In the genomic region with DNA sequence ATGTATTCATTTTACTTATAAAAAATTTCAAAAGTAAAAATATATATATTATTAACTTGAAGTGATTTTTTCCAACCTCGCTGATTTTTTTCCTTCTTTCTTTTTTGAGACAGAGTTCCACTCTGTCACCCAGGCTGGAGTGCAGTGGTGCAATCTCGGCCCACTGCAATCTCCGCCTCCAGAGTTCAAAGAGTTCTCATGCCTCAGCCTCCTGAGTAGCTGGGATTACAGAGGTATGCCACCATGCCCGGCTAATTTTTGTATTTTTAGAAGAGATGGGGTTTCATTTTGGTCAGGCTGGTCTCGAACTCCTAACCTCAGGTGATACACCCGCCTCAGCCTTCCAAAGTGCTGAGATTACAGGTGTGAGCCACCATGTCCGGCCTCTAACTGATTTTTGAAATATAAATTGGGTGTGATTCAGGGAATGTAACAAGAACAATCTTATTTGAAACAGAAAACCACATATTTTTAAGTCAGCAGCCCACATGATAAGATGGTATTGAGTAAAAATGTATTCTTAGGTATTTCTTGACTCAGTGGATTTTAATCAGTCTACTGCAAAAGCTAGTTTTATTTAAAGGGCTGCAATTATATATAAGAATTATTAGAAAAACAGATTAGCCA, we compare ENCODE assay signal across 34 cellular contexts. TPM values are rescaled to one million over a fixed set of nuclear protein-coding genes. Genes with fewer than 3 reads are reported as not detected.
"Had no signal": no experiment of that assay in that cellular context is flagged by ENCODE, and none has a peak within 500 bp of the region (broad histone marks: within the 10 kb centered on the region; RNA-seq: fewer than 3 reads in every experiment).

No MANE protein-coding gene starts in this region.

- H3K27ac Mint-ChIP-seq: activated CD4-positive, alpha-beta memory T cell treated with anti-CD3 and anti-CD28 coated beads for 36 hours; activated CD4-positive, alpha-beta T cell treated with anti-CD3 and anti-CD28 coated beads, Interleukin-2, amount 10 ng/mL, durations not matched to agents 24 days and 14 days; activated naive CD4-positive, alpha-beta T cell treated with anti-CD3 and anti-CD28 coated beads, Interleukin-2, amount 10 ng/mL, durations not matched to agents 7 days and 5 days; activated naive CD8-positive, alpha-beta T cell treated with anti-CD3 and anti-CD28 coated beads, Interleukin-2, amount 10 ng/mL, durations not matched to agents 7 days and 5 days; activated T-helper 1 cell treated with anti-CD3 and anti-CD28 coated beads, Interleukin-12 subunit alpha, Interleukin-12 subunit beta, Interleukin-2, Interleukin-4 antibody, amounts not matched to agents 30 ng/mL and 10 ng/mL and 1 ng/mL, durations not matched to agents 14 hours and 24 hours and 36 hours; natural killer cell; neural progenitor cell; stimulated activated effector memory CD8-positive, alpha-beta T cell treated with anti-CD3 and anti-CD28 coated beads, Interleukin-12 subunit alpha, Interleukin-12 subunit beta, amount 100 ng/mL, for 72 hours; stimulated activated naive CD8-positive, alpha-beta T cell treated with anti-CD3 and anti-CD28 coated beads, Interleukin-15, amount 100 ng/mL, for 72 hours; T-helper 1 cell treated with Interleukin-12 subunit alpha and Interleukin-12 subunit beta and Interleukin-4 antibody, amounts not matched to agents 30 μg/mL and 1 μg/mL, for 36 hours had no signal

- H3K9me3 Mint-ChIP-seq: activated CD4-positive, alpha-beta memory T cell treated with anti-CD3 and anti-CD28 coated beads for 36 hours; activated CD4-positive, alpha-beta T cell treated with anti-CD3 and anti-CD28 coated beads, Interleukin-2, amount 10 ng/mL, durations not matched to agents 24 days and 14 days; activated naive CD4-positive, alpha-beta T cell treated with anti-CD3 and anti-CD28 coated beads, Interleukin-2, amount 10 ng/mL, durations not matched to agents 7 days and 5 days; activated naive CD8-positive, alpha-beta T cell treated with anti-CD3 and anti-CD28 coated beads, Interleukin-2, amount 10 ng/mL, durations not matched to agents 7 days and 5 days; activated T-helper 1 cell treated with anti-CD3 and anti-CD28 coated beads, Interleukin-12 subunit alpha, Interleukin-12 subunit beta, Interleukin-2, Interleukin-4 antibody, amounts not matched to agents 30 ng/mL and 10 ng/mL and 1 ng/mL, durations not matched to agents 14 hours and 24 hours and 36 hours; central memory CD8-positive, alpha-beta T cell; natural killer cell; neural progenitor cell; stimulated activated effector memory CD8-positive, alpha-beta T cell treated with anti-CD3 and anti-CD28 coated beads, Interleukin-12 subunit alpha, Interleukin-12 subunit beta, amount 100 ng/mL, for 72 hours; stimulated activated naive CD8-positive, alpha-beta T cell treated with anti-CD3 and anti-CD28 coated beads, Interleukin-15, amount 100 ng/mL, for 72 hours; T-helper 1 cell treated with Interleukin-12 subunit alpha and Interleukin-12 subunit beta and Interleukin-4 antibody, amounts not matched to agents 30 μg/mL and 1 μg/mL, for 36 hours had no signal

- H3K27me3 ChIP-seq: breast epithelium, esophagus muscularis mucosa, foreskin keratinocyte, heart right ventricle, neural progenitor cell, upper lobe of right lung had no signal

- H3K9me3 ChIP-seq: breast epithelium, esophagus muscularis mucosa, heart right ventricle, upper lobe of right lung had no signal

- H3K4me3 Mint-ChIP-seq: activated CD4-positive, alpha-beta memory T cell treated with anti-CD3 and anti-CD28 coated beads for 36 hours; activated CD4-positive, alpha-beta T cell treated with anti-CD3 and anti-CD28 coated beads, Interleukin-2, amount 10 ng/mL, durations not matched to agents 24 days and 14 days; activated naive CD4-positive, alpha-beta T cell treated with anti-CD3 and anti-CD28 coated beads, Interleukin-2, amount 10 ng/mL, durations not matched to agents 7 days and 5 days; activated naive CD8-positive, alpha-beta T cell treated with anti-CD3 and anti-CD28 coated beads, Interleukin-2, amount 10 ng/mL, durations not matched to agents 7 days and 5 days; activated T-helper 1 cell treated with anti-CD3 and anti-CD28 coated beads, Interleukin-12 subunit alpha, Interleukin-12 subunit beta, Interleukin-2, Interleukin-4 antibody, amounts not matched to agents 30 ng/mL and 10 ng/mL and 1 ng/mL, durations not matched to agents 14 hours and 24 hours and 36 hours; central memory CD8-positive, alpha-beta T cell; natural killer cell; neural progenitor cell; stimulated activated effector memory CD8-positive, alpha-beta T cell treated with anti-CD3 and anti-CD28 coated beads, Interleukin-12 subunit alpha, Interleukin-12 subunit beta, amount 100 ng/mL, for 72 hours; stimulated activated naive CD8-positive, alpha-beta T cell treated with anti-CD3 and anti-CD28 coated beads, Interleukin-15, amount 100 ng/mL, for 72 hours; T-helper 1 cell treated with Interleukin-12 subunit alpha and Interleukin-12 subunit beta and Interleukin-4 antibody, amounts not matched to agents 30 μg/mL and 1 μg/mL, for 36 hours had no signal

- H3K4me3 ChIP-seq: breast epithelium, esophagus muscularis mucosa, heart right ventricle, neural progenitor cell, upper lobe of right lung had no signal

- H3K36me3 ChIP-seq: breast epithelium, esophagus muscularis mucosa, heart right ventricle, neural progenitor cell, upper lobe of right lung had no signal

- H3K27ac ChIP-seq: breast epithelium, foreskin keratinocyte, neural progenitor cell, parathyroid adenoma, upper lobe of right lung had no signal

- H3K4me1 Mint-ChIP-seq: activated CD4-positive, alpha-beta T cell treated with anti-CD3 and anti-CD28 coated beads, Interleukin-2, amount 10 ng/mL, durations not matched to agents 24 days and 14 days; central memory CD8-positive, alpha-beta T cell; natural killer cell; stimulated activated effector memory CD8-positive, alpha-beta T cell treated with anti-CD3 and anti-CD28 coated beads, Interleukin-12 subunit alpha, Interleukin-12 subunit beta, amount 100 ng/mL, for 72 hours had no signal

- DNase-seq: activated CD4-positive, alpha-beta memory T cell treated with anti-CD3 and anti-CD28 coated beads for 36 hours; activated CD4-positive, alpha-beta T cell treated with anti-CD3 and anti-CD28 coated beads, Interleukin-2, amount 10 ng/mL, durations not matched to agents 24 days and 14 days; activated CD4-positive, CD25-positive, alpha-beta regulatory T cell treated with anti-CD3 and anti-CD28 coated beads, Interleukin-2, amount 50 U/mL, for 72 hours; activated CD8-positive, alpha-beta memory T cell treated with anti-CD3 and anti-CD28 coated beads, Interleukin-2, amount 50 U/mL, for 4 hours; activated gamma-delta T cell; activated naive CD4-positive, alpha-beta T cell treated with anti-CD3 and anti-CD28 coated beads, Interleukin-2, amount 10 ng/mL, durations not matched to agents 7 days and 5 days; activated naive CD8-positive, alpha-beta T cell treated with anti-CD3 and anti-CD28 coated beads, Interleukin-2, amount 10 ng/mL, durations not matched to agents 7 days and 5 days; activated T-cell treated with anti-CD3 and anti-CD28 coated beads, Interleukin-2, amount 50 U/mL, for 1 hour; amygdala; dermis blood vessel endothelial cell; effector CD4-positive, alpha-beta T cell; left cardiac atrium; left ventricle myocardium superior; natural killer cell; occipital lobe; right cardiac atrium; stimulated activated CD4-positive, alpha-beta T cell treated with anti-CD3 and anti-CD28 coated beads, Interleukin-4, amount 100 ng/mL, for 24 hours; stimulated activated naive CD8-positive, alpha-beta T cell treated with anti-CD3 and anti-CD28 coated beads, Interleukin-15, amount 100 ng/mL, for 72 hours; substantia nigra; SW 1271; T-helper 9 cell; upper lobe of right lung had no signal

- ATAC-seq: foreskin keratinocyte; natural killer cell; right cardiac atrium; stimulated activated effector memory CD8-positive, alpha-beta T cell treated with anti-CD3 and anti-CD28 coated beads, Interleukin-12 subunit alpha, Interleukin-12 subunit beta, amount 100 ng/mL, for 72 hours; stimulated activated naive CD8-positive, alpha-beta T cell treated with anti-CD3 and anti-CD28 coated beads, Interleukin-15, amount 100 ng/mL, for 72 hours; upper lobe of right lung had no signal

- H3K4me1 ChIP-seq: breast epithelium, foreskin keratinocyte, neural progenitor cell, parathyroid adenoma, upper lobe of right lung had no signal

- H3K36me3 Mint-ChIP-seq: activated CD4-positive, alpha-beta memory T cell treated with anti-CD3 and anti-CD28 coated beads for 36 hours; activated naive CD4-positive, alpha-beta T cell treated with anti-CD3 and anti-CD28 coated beads, Interleukin-2, amount 10 ng/mL, durations not matched to agents 7 days and 5 days; activated naive CD8-positive, alpha-beta T cell treated with anti-CD3 and anti-CD28 coated beads, Interleukin-2, amount 10 ng/mL, durations not matched to agents 7 days and 5 days; natural killer cell; neural progenitor cell; stimulated activated effector memory CD8-positive, alpha-beta T cell treated with anti-CD3 and anti-CD28 coated beads, Interleukin-12 subunit alpha, Interleukin-12 subunit beta, amount 100 ng/mL, for 72 hours had no signal

RNA-seq across cellular contexts. Expression of gene ZBTB8B, which starts 30.0 kb away (rescaled TPM):
- total RNA-seq: activated CD4-positive, alpha-beta memory T cell treated with anti-CD3 and anti-CD28 coated beads for 36 hours; activated CD4-positive, alpha-beta T cell treated with anti-CD3 and anti-CD28 coated beads, Interleukin-2, amount 10 ng/mL, durations not matched to agents 24 days and 14 days; activated CD8-positive, alpha-beta memory T cell treated with anti-CD3 and anti-CD28 coated beads for 36 hours; activated naive CD8-positive, alpha-beta T cell treated with anti-CD3 and anti-CD28 coated beads, Interleukin-2, amount 10 ng/mL, durations not matched to agents 7 days and 5 days; activated T-helper 1 cell treated with anti-CD3 and anti-CD28 coated beads, Interleukin-12 subunit alpha, Interleukin-12 subunit beta, Interleukin-2, Interleukin-4 antibody, amounts not matched to agents 30 ng/mL and 10 ng/mL and 1 ng/mL, durations not matched to agents 14 hours and 24 hours and 36 hours; glomerular endothelial cell; left ventricle myocardium superior; natural killer cell; upper lobe of right lung had no signal
- polyA plus RNA-seq: foreskin keratinocyte had no signal
